ENCODE assay signal across 20 cellular contexts in genomic region chr4:141501395-141501794, GRCh38.
DNase-seq lines count a peak whose midpoint lies in the region; ATAC-seq and TF ChIP-seq lines count a peak whose summit lies in the region.
"Had no signal": no experiment of that assay in that cellular context is flagged by ENCODE, and none has a peak within 500 bp of the region (broad histone marks: within the 10 kb centered on the region; RNA-seq: fewer than 3 reads in every experiment).

No MANE protein-coding gene starts in this region.

- peak; percentile 16 to 44 for ATAC-seq in gastrocnemius medialis
- ATAC-seq: A549, PC-3 had no signal

- TF ChIP-seq POLR2A in gastrocnemius medialis (IDR thresholded peaks at IDR 0.05) = no peak
- TF ChIP-seq POLR2A in adrenal gland (IDR thresholded peaks at IDR 0.05) = no peak

- DNase-seq in LHCN-M2 (ENCODE audit: low read depth) (peak; percentile 17), fibroblast of gingiva (ENCODE audit: low read depth) (peak; percentile 74), gastrocnemius medialis (no peak), NCI-H2227 (lab: John Stamatoyannopoulos, UW; ENCODE audit: unreplicated experiment) (no peak), SIG-M5 treated with dmso at 0.1 percent for 504 hours (lab: John Stamatoyannopoulos, UW; ENCODE audit: unreplicated experiment) (no peak), adrenal gland (no peak)
- DNase-seq in stimulated activated naive CD4-positive, alpha-beta T cell treated with Interleukin-2 at 50 U/mL for 16 hours (lab: John Stamatoyannopoulos, UW) = no peak
- DNase-seq: AML-193; CD4-positive, alpha-beta memory T cell; KBM-7; NCI-H1436; NCI-H2029; NCI-H2171 treated with DMSO at 0.1 percent for 48 hours; NCI-H510A; NCI-H82; PC-3 had no signal

- in situ Hi-C loops in gastrocnemius medialis (cut with MboI; ENCODE audit: low sequenced_read_pairs in 4 of 4) = no loop called here

- no peak overlapping the region for H3K9ac ChIP-seq in BLaER1

- intact Hi-C loops in gastrocnemius medialis (cut with DNase I; ENCODE audit: low total_unique reads) (no loop called here), adrenal gland (cut with DNase I) (no loop called here)

- H3K27me3 ChIP-seq in BLaER1 (no peaks in the 10 kb centered on the region), gastrocnemius medialis (no peaks in the 10 kb centered on the region), adrenal gland (no peaks in the 10 kb centered on the region)
- H3K27me3 ChIP-seq: SJSA1 had no signal

- no peak overlapping the region for H3K4me3 ChIP-seq in BLaER1
- H3K4me3 ChIP-seq in gastrocnemius medialis = no peak overlapping the region
- no peak overlapping the region for H3K4me3 ChIP-seq in adrenal gland
- H3K4me3 ChIP-seq: A549, SJSA1 had no signal

- peak overlapping the region; percentile 24; the same call in 1 of the 2 replicates for H3K4me2 ChIP-seq in BLaER1
- H3K4me2 ChIP-seq: A549 had no signal

- peaks cover 23% of the 10 kb centered on the region for H3K4me1 ChIP-seq in BLaER1
- H3K4me1 ChIP-seq in gastrocnemius medialis = no peaks in the 10 kb centered on the region
- H3K4me1 ChIP-seq in adrenal gland (replicated peaks in 1 of 2) = no peaks in the 10 kb centered on the region
- H3K4me1 ChIP-seq: SJSA1 had no signal

- no peaks in the 10 kb centered on the region for H4K20me1 ChIP-seq in BLaER1

- H3K36me3 ChIP-seq in BLaER1 = no peaks in the 10 kb centered on the region
- H3K36me3 ChIP-seq in gastrocnemius medialis = no peaks in the 10 kb centered on the region
- H3K36me3 ChIP-seq in adrenal gland (replicated peaks in 1 of 2) = no peaks in the 10 kb centered on the region
- H3K36me3 ChIP-seq: SJSA1 had no signal

- TF ChIP-seq CTCF in gastrocnemius medialis (IDR thresholded peaks at IDR 0.05 in 4 of 5, conservative IDR thresholded peaks at IDR 0.05 in 1 of 5) = no peak
- no peak for TF ChIP-seq CTCF in adrenal gland (IDR thresholded peaks at IDR 0.05)

- H3K27ac ChIP-seq in BLaER1 = no peak overlapping the region
- no peak overlapping the region for H3K27ac ChIP-seq in gastrocnemius medialis
- H3K27ac ChIP-seq in adrenal gland = no peak overlapping the region
- H3K27ac ChIP-seq: A549, RWPE1, SJSA1 had no signal

- H3K9me3 ChIP-seq in BLaER1 (no peaks in the 10 kb centered on the region), gastrocnemius medialis (no peaks in the 10 kb centered on the region), adrenal gland (replicated peaks in 1 of 3) (no peaks in the 10 kb centered on the region)
- H3K9me3 ChIP-seq: A549, SJSA1 had no signal

- 94 to 100% (median 100%) methylated on average over 1 of the region's 1 CpG for WGBS in adrenal gland, 4 donors

Comparison
In these comparisons a context has a peak if more than half of its experiments do, and no peak if none do; other contexts are left out.
1. DNase-seq: peak in LHCN-M2 (single experiment) and fibroblast of gingiva (single experiment); none in gastrocnemius medialis (0 of 2), NCI-H2227 (single experiment), SIG-M5 treated with dmso at 0.1 percent for 504 hours (single experiment), stimulated activated naive CD4-positive, alpha-beta T cell treated with Interleukin-2 at 50 U/mL for 16 hours (single experiment) and adrenal gland (0 of 7).